ENCODE assay signal across 9 cellular contexts in genomic region chr2:951224-952006, GRCh38. TPM values are rescaled to one million over a fixed set of nuclear protein-coding genes. Genes with fewer than 3 reads are reported as not detected.
A peak's percentile ranks its signal among the peaks of the same experiment; 100 is the strongest.
DNase-seq lines count a peak whose midpoint lies in the region; ATAC-seq and TF ChIP-seq lines count a peak whose summit lies in the region.
"Had no signal": no experiment of that assay in that cellular context is flagged by ENCODE, and none has a peak within 500 bp of the region (broad histone marks: within the 10 kb centered on the region; RNA-seq: fewer than 3 reads in every experiment).

No MANE protein-coding gene starts in this region.

- H3K9me3 ChIP-seq in CD4-positive, CD25-positive, alpha-beta regulatory T cell (ENCODE audit: control insufficient read depth in 2 of 2, low read length in 2 of 2), result no peaks in the 10 kb centered on the region
- no peaks in the 10 kb centered on the region for H3K9me3 ChIP-seq in Loucy (ENCODE audit: insufficient read depth, low read depth, low read length)
- H3K9me3 ChIP-seq in esophagus muscularis mucosa, result no peaks in the 10 kb centered on the region
- H3K9me3 ChIP-seq: right lobe of liver had no signal

- TF ChIP-seq POLR2A in esophagus muscularis mucosa (IDR thresholded peaks at IDR 0.05; ENCODE audit: low read depth), result no peak

- H3F3A ChIP-seq in Loucy (ENCODE audit: low read depth), result no peaks in the 10 kb centered on the region

- WGBS in esophagus muscularis mucosa, result 31% methylated on average over 26 of the region's 34 CpGs

- peaks cover 50% of the 10 kb centered on the region for H3K27me3 Mint-ChIP-seq in CD4-positive, CD25-positive, alpha-beta regulatory T cell
- peaks cover 71% of the 10 kb centered on the region for H3K27me3 Mint-ChIP-seq in progenitor cell of endocrine pancreas

- peaks cover 11% of the 10 kb centered on the region for H3K27me3 ChIP-seq in CD4-positive, CD25-positive, alpha-beta regulatory T cell (ENCODE audit: control insufficient read depth, insufficient read depth, low read length)
- H3K27me3 ChIP-seq in Loucy (ENCODE audit: insufficient read depth, low read length, poor library complexity, severe bottlenecking) (peaks cover 21% of the 10 kb centered on the region), esophagus muscularis mucosa (peaks cover 0 to 81% (median 12%) of the 10 kb centered on the region in 4 donors)

- TF ChIP-seq EP300 in esophagus muscularis mucosa (IDR thresholded peaks at IDR 0.05), result no peak

- peaks cover 7% of the 10 kb centered on the region for H3K4me1 ChIP-seq in CD4-positive, CD25-positive, alpha-beta regulatory T cell (ENCODE audit: control insufficient read depth, insufficient read depth, low read length, poor library complexity, severe bottlenecking)
- H3K4me1 ChIP-seq in Loucy (ENCODE audit: insufficient read depth, low read length, poor library complexity, severe bottlenecking) (peaks cover 15% of the 10 kb centered on the region), esophagus muscularis mucosa (peaks cover 15 to 22% (median 20%) of the 10 kb centered on the region in 4 donors)

- DNase-seq in CD4-positive, CD25-positive, alpha-beta regulatory T cell, result no peak
- DNase-seq in esophagus muscularis mucosa (ENCODE audit: extremely low spot score) (peak; percentile 34), progenitor cell of endocrine pancreas (ENCODE audit: low spot score, unreplicated experiment) (no peak), HK-2 (ENCODE audit: unreplicated experiment) (no peak), epidermal melanocyte (ENCODE audit: insufficient read length, low spot score) (no peak)

- H3K36me3 ChIP-seq in CD4-positive, CD25-positive, alpha-beta regulatory T cell (ENCODE audit: control insufficient read depth, insufficient read depth, low read length), result no peaks in the 10 kb centered on the region
- no peaks in the 10 kb centered on the region for H3K36me3 ChIP-seq in Loucy (ENCODE audit: insufficient read depth, low read length)
- no peaks in the 10 kb centered on the region for H3K36me3 ChIP-seq in esophagus muscularis mucosa
- H3K36me3 ChIP-seq: right lobe of liver had no signal

- no peaks in the 10 kb centered on the region for H4K20me1 ChIP-seq in Loucy (ENCODE audit: insufficient read depth, low read length, poor library complexity, severe bottlenecking)

- H3K4me1 Mint-ChIP-seq in CD4-positive, CD25-positive, alpha-beta regulatory T cell, result peaks cover 0 to 11% (median 5%) of the 10 kb centered on the region in 4 donors
- H3K4me1 Mint-ChIP-seq in progenitor cell of endocrine pancreas (ENCODE audit: low read depth), result peaks cover 6% of the 10 kb centered on the region

- H3K4me3 ChIP-seq in CD4-positive, CD25-positive, alpha-beta regulatory T cell (ENCODE audit: low read depth, low read length), result no peak overlapping the region
- H3K4me3 ChIP-seq in Loucy (ENCODE audit: low read length, poor library complexity, severe bottlenecking) (peak overlapping the region; percentile 71), esophagus muscularis mucosa (peak overlapping the region; percentile 52 to 67 (median 60))

- TF ChIP-seq CTCF in Loucy (conservative IDR thresholded peaks at IDR 0.05; ENCODE audit: low read length), result no peak
- TF ChIP-seq CTCF in esophagus muscularis mucosa (IDR thresholded peaks at IDR 0.05), result no peak
- no peak for TF ChIP-seq CTCF in progenitor cell of endocrine pancreas (IDR thresholded peaks at IDR 0.05; ENCODE audit: unreplicated experiment)

- H3K9ac ChIP-seq in Loucy (ENCODE audit: low read depth, low read length, poor library complexity, severe bottlenecking), result no peak overlapping the region

- H3K79me2 ChIP-seq in Loucy (ENCODE audit: insufficient read depth, low read length), result no peaks in the 10 kb centered on the region

- no peak overlapping the region for H3K27ac Mint-ChIP-seq in CD4-positive, CD25-positive, alpha-beta regulatory T cell
- no peak overlapping the region for H3K27ac Mint-ChIP-seq in progenitor cell of endocrine pancreas

- H3K4me2 ChIP-seq in Loucy (ENCODE audit: low read depth, low read length, poor library complexity, severe bottlenecking), result no peak overlapping the region

- peak overlapping the region in 3 of 4 donors; percentile 24 to 74 (median 36) for H3K4me3 Mint-ChIP-seq in CD4-positive, CD25-positive, alpha-beta regulatory T cell
- peak overlapping the region; percentile 67 for H3K4me3 Mint-ChIP-seq in progenitor cell of endocrine pancreas (ENCODE audit: low read depth)

- no peak overlapping the region for H3K27ac ChIP-seq in CD4-positive, CD25-positive, alpha-beta regulatory T cell (ENCODE audit: insufficient read depth, low read length, poor library complexity, severe bottlenecking)
- peak overlapping the region in 3 of 4 donors; percentile 38 to 65 (median 51) for H3K27ac ChIP-seq in esophagus muscularis mucosa (replicated peaks in 1 of 4)
- H3K27ac ChIP-seq: right lobe of liver had no signal

- no peaks in the 10 kb centered on the region for H3K9me2 ChIP-seq in Loucy (replicated peaks; ENCODE audit: low read depth, low read length)

- no peak overlapping the region for H2AFZ ChIP-seq in Loucy (ENCODE audit: low read length)

- intact Hi-C loops in esophagus muscularis mucosa (cut with DNase I), result loop anchor here (10.0 kb wide), 1 partner anchor 593 kb away; no protein-coding TSS in a partner anchor

- no peak for ATAC-seq in CD4-positive, CD25-positive, alpha-beta regulatory T cell (ENCODE audit: low read depth in 2 of 2)
- ATAC-seq in GM18861 (IDR thresholded peaks at IDR 0.05; ENCODE audit: unreplicated experiment) (no peak), GM18870 (IDR thresholded peaks at IDR 0.05; ENCODE audit: unreplicated experiment) (no peak)

- peaks cover 0 to 1% (median 0%) of the 10 kb centered on the region in 7 donors for H3K9me3 Mint-ChIP-seq in CD4-positive, CD25-positive, alpha-beta regulatory T cell
- no peaks in the 10 kb centered on the region for H3K9me3 Mint-ChIP-seq in progenitor cell of endocrine pancreas (ENCODE audit: low read depth)

- H3K36me3 Mint-ChIP-seq in CD4-positive, CD25-positive, alpha-beta regulatory T cell, result no peaks in the 10 kb centered on the region
- no peaks in the 10 kb centered on the region for H3K36me3 Mint-ChIP-seq in progenitor cell of endocrine pancreas (ENCODE audit: insufficient read depth)

RNA-seq across cellular contexts. Expression of gene SNTG2, which starts 0.8 kb away (rescaled TPM):
- total RNA-seq in CD4-positive, CD25-positive, alpha-beta regulatory T cell, result 0.64 TPM
- not detected for polyA plus RNA-seq in CD4-positive, CD25-positive, alpha-beta regulatory T cell
- 1 to 10 TPM; 3.3 to 7.4 (median 4.5) TPM for total RNA-seq in esophagus muscularis mucosa
- 0.50 and 0.62 TPM in 2 replicates for total RNA-seq in progenitor cell of endocrine pancreas
- total RNA-seq: right lobe of liver had no signal
